In the genomic region with DNA sequence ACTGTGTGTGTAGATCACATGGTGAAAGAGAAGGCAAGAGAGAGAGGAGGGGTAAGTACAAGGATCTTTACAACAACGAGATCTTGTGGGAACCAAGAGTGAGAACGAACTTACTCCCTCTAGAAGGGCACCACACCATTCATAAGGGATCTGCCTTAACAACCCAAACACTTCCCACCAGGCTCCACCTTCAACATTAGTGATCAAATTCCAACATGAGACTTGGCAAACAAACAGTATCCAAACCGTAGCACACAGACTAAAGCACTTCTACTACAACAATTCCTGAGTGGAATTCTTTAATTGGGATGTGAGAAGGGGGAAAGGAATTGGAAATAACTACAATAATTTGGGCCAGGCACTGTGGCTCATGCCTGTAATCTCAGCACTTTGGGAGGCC, we compare ENCODE assay signal across 33 cellular contexts. TPM values are rescaled to one million over a fixed set of nuclear protein-coding genes. Genes with fewer than 3 reads are reported as not detected.
"Had no signal": no experiment of that assay in that cellular context is flagged by ENCODE, and none has a peak within 500 bp of the region (broad histone marks: within the 10 kb centered on the region; RNA-seq: fewer than 3 reads in every experiment).

No MANE protein-coding gene starts in this region.

- H3K27ac ChIP-seq: adrenal gland, body of pancreas, brain microvascular endothelial cell, breast epithelium, VCaP had no signal

- H3K4me3 ChIP-seq: adrenal gland, body of pancreas, breast epithelium had no signal

- H3K27me3 ChIP-seq: adrenal gland, body of pancreas, brain microvascular endothelial cell, breast epithelium had no signal

- H3K9me3 ChIP-seq: adrenal gland, body of pancreas, breast epithelium had no signal

- ATAC-seq: activated CD8-positive, alpha-beta T cell treated with anti-CD3 and anti-CD28 coated beads for 36 hours; activated naive CD4-positive, alpha-beta T cell treated with anti-CD3 and anti-CD28 coated beads, Interleukin-2, amount 50 U/mL, for 72 hours; activated T-cell treated with anti-CD3 and anti-CD28 coated beads, Interleukin-2, amount 50 U/mL, for 4 hours; activated T-cell treated with anti-CD3 and anti-CD28 coated beads, Interleukin-2, amount 50 U/mL, for 72 hours; activated T-helper 17 cell treated with anti-CD3 and anti-CD28 coated beads, Interleukin-2, amount 50 U/mL, for 72 hours; body of pancreas had no signal

- DNase-seq: activated B cell treated with CpG ODN at 0.5 μM for 24 hours; activated CD4-positive, alpha-beta memory T cell treated with anti-CD3 and anti-CD28 coated beads for 36 hours; activated CD4-positive, alpha-beta T cell treated with anti-CD3 and anti-CD28 coated beads for 4 hours; activated CD4-positive, alpha-beta T cell treated with anti-CD3 and anti-CD28 coated beads, Interleukin-2, amount 10 ng/mL, durations not matched to agents 24 days and 14 days; activated CD4-positive, alpha-beta T cell treated with anti-CD3 and anti-CD28 coated beads, Interleukin-2, amount 50 U/mL, for 1 hour; activated CD4-positive, alpha-beta T cell treated with anti-CD3 and anti-CD28 coated beads, Interleukin-2, amount 50 U/mL, for 4 hours; activated CD4-positive, CD25-positive, alpha-beta regulatory T cell treated with anti-CD3 and anti-CD28 coated beads, Interleukin-2, amount 50 U/mL, for 72 hours; activated CD8-positive, alpha-beta memory T cell treated with anti-CD3 and anti-CD28 coated beads, Interleukin-2, amount 50 U/mL, for 4 hours; activated CD8-positive, alpha-beta T cell treated with anti-CD3 and anti-CD28 coated beads for 36 hours; activated effector memory CD4-positive, alpha-beta T cell treated with anti-CD3 and anti-CD28 coated beads, Interleukin-2, amount 50 U/mL, for 16 hours; activated gamma-delta T cell treated with Interleukin-2 at 50 U/mL for 16 hours; activated naive CD4-positive, alpha-beta T cell; activated naive CD4-positive, alpha-beta T cell treated with anti-CD3 and anti-CD28 coated beads for 36 hours; activated naive CD4-positive, alpha-beta T cell treated with anti-CD3 and anti-CD28 coated beads, Interleukin-2, amount 50 U/mL, for 16 hours; activated naive CD8-positive, alpha-beta T cell treated with anti-CD3 and anti-CD28 coated beads for 36 hours; activated T-cell treated with anti-CD3 and anti-CD28 coated beads for 4 hours; activated T-cell treated with anti-CD3 and anti-CD28 coated beads, Interleukin-2, amount 50 U/mL, for 1 hour; activated T-cell treated with anti-CD3 and anti-CD28 coated beads, Interleukin-2, amount 50 U/mL, for 4 hours; activated T-cell treated with anti-CD3 and anti-CD28 coated beads, Interleukin-2, amount 50 U/mL, for 72 hours; adrenal gland; amniotic stem cell; aorta; body of pancreas; brain microvascular endothelial cell; central memory CD4-positive, alpha-beta T cell; T-helper 2 cell; T-helper 9 cell had no signal

- FAIRE-seq: astrocyte, TTC549 had no signal

- H3K36me3 ChIP-seq: adrenal gland, brain microvascular endothelial cell, breast epithelium had no signal

- H3K4me1 ChIP-seq: adrenal gland, body of pancreas, breast epithelium had no signal

RNA-seq across cellular contexts. Expression of a gene that starts 35.0 kb away (rescaled TPM):
- total RNA-seq: activated CD4-positive, alpha-beta T cell treated with anti-CD3 and anti-CD28 coated beads, Interleukin-2, amount 10 ng/mL, durations not matched to agents 24 days and 14 days; body of pancreas had no signal
- polyA plus RNA-seq: aorta had no signal
